ENCODE assay signal across 8 cellular contexts in the genomic region with DNA sequence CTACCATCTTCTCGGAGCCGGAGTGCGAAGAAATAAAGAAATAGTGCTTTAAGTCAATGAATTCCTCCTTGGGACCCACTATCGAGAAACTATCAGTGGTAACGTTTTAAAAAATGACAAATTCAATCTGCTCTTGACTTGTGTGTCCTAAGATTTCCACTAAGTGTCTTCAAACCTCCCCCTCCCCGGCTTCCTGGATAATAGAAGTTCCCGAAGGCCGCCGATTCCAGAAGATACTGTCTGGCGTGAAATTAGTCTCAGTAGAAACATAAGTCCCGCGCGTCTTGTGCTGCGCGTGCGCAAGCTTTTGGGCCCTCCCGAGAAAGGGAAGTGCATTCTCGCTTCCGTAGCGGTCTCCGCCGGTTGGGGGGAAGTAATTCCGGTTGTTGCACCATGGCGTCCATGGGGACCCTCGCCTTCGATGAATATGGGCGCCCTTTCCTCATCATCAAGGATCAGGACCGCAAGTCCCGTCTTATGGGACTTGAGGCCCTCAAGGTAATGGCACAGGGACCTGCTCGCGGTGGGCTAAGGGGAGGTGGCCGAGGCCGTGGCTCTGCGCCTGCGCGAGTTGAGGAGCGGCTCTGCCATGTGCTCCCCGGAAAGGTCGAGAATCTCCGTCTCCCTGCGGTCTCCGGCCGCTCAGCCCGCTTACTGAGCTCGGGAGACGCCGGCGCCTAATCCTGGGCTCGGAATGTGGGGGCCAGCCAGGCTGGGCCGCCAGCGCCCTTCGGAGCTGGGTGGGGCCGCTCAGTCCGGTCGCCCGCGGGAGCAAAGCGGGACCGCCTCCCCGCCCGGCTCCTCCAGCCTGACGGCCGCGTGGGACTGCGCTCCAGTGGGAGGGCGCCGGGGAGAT. TPM values are rescaled to one million over a fixed set of nuclear protein-coding genes. Genes with fewer than 3 reads are reported as not detected.
DNase-seq lines count a peak whose midpoint lies in the region; ATAC-seq, FAIRE-seq and TF ChIP-seq lines count a peak whose summit lies in the region.

A gene (plus strand): TSS at position 333 of the 856 bp plus-strand sequence. CDS start 61 bp downstream, at position 394.

- FAIRE-seq in urothelium cell line (lab: Jason Lieb, UNC), result no peak

- H3K27me3 ChIP-seq in right atrium auricular region (no peaks in the 10 kb centered on the region), psoas muscle (ENCODE audit: insufficient read depth in 3 of 3, low read length in 2 of 3) (no peaks in the 10 kb centered on the region)

- H3K27ac ChIP-seq in angular gyrus (ENCODE audit: low read depth, low read length) (peak within 1 kb of the TSS; percentile 98), right atrium auricular region (peak within 1 kb of the TSS; percentile 95 to 96), psoas muscle (peak within 1 kb of the TSS; percentile 96)

- peak; percentile 88 for TF ChIP-seq POLR2A in GM15510 (IDR thresholded peaks at IDR 0.05; ENCODE audit: borderline replicate concordance, extremely low read depth, insufficient read length)

- H3K9me3 ChIP-seq in T-helper 17 cell (ENCODE audit: control insufficient read depth, low read length, poor library complexity, severe bottlenecking), result no peaks in the 10 kb centered on the region
- H3K9me3 ChIP-seq in right atrium auricular region, result no peaks in the 10 kb centered on the region
- H3K9me3 ChIP-seq in psoas muscle, result no peaks in the 10 kb centered on the region

- H3K36me3 ChIP-seq in right atrium auricular region, result peaks cover 10% of the 10 kb centered on the region
- H3K36me3 ChIP-seq in psoas muscle (ENCODE audit: insufficient read depth in 1 of 2, low read depth in 1 of 2), result peaks cover 5 to 33% of the 10 kb centered on the region in 2 donors

- H3K4me1 ChIP-seq in right atrium auricular region, result peaks cover 0 to 25% of the 10 kb centered on the region in 2 donors
- H3K4me1 ChIP-seq in psoas muscle, result peaks cover 39% of the 10 kb centered on the region

- ATAC-seq in HG02885 (IDR thresholded peaks at IDR 0.05; ENCODE audit: poor library complexity, unreplicated experiment), result peak; percentile 81
- ATAC-seq in T-helper 17 cell, result peak; percentile 84
- peak; percentile 88 to 91 (median 90) for ATAC-seq in psoas muscle

- peak; percentile 99 for DNase-seq in NCI-H1694 treated with DMSO at 0.1 percent for 48 hours (lab: John Stamatoyannopoulos, UW)
- DNase-seq in T-helper 17 cell, result peak; percentile 76 to 85 (median 80)
- DNase-seq in right atrium auricular region (ENCODE audit: low spot score), result peak; percentile 94
- peak; percentile 91 to 96 for DNase-seq in psoas muscle
- DNase-seq in urothelium cell line (ENCODE audit: low spot score), result peak; percentile 98

- peak within 1 kb of the TSS; percentile 93 to 99 for H3K4me3 ChIP-seq in right atrium auricular region
- H3K4me3 ChIP-seq in psoas muscle, result peak within 1 kb of the TSS; percentile 98

- no peak for TF ChIP-seq CTCF in right atrium auricular region (IDR thresholded peaks at IDR 0.05)
- TF ChIP-seq CTCF in psoas muscle (IDR thresholded peaks at IDR 0.05), result no peak

- intact Hi-C loops in psoas muscle (cut with DNase I), result loop anchor here in 1 of 2 donors (10.0 kb wide), 1 partner anchor 175 kb away; no protein-coding TSS in a partner anchor

- H3K27me3 Mint-ChIP-seq in T-helper 17 cell, result no peaks in the 10 kb centered on the region

- H3K27ac Mint-ChIP-seq in T-helper 17 cell, result peak within 1 kb of the TSS; percentile 99

- H3K36me3 Mint-ChIP-seq in T-helper 17 cell (ENCODE audit: low read depth), result peaks cover 11% of the 10 kb centered on the region

- H3K4me1 Mint-ChIP-seq in T-helper 17 cell, result peaks cover 38% of the 10 kb centered on the region

- peak within 1 kb of the TSS; percentile 95 for H3K4me3 Mint-ChIP-seq in T-helper 17 cell

- 0% methylated on average over 60 to 67 of the region's 67 CpGs for WGBS in psoas muscle, 3 donors

RNA-seq across cellular contexts. Expression of the gene that starts here (rescaled TPM):
- total RNA-seq in T-helper 17 cell, result 10 to 100 TPM; 62.6 to 73.0 TPM
- 100 to 1,000 TPM in 1 of 2 donors, 10 to 100 TPM in 1; 88.4 to 140 TPM for total RNA-seq in right atrium auricular region
- 100 to 1,000 TPM; 150 to 211 (median 197) TPM for total RNA-seq in psoas muscle
- 100 to 1,000 TPM; 186 to 454 (median 287) TPM for polyA plus RNA-seq in psoas muscle

Comparison
In these comparisons a context has a peak if more than half of its experiments do, and no peak if none do; other contexts are left out.
1. Peak in every context shown above with its lines: DNase-seq, ATAC-seq, H3K4me3 ChIP-seq and H3K27ac ChIP-seq.